25 cellular contexts compared by ENCODE assay signal in genomic region chr2:175734679-175735078, GRCh38.
A peak's percentile ranks its signal among the peaks of the same experiment; 100 is the strongest.
DNase-seq lines count a peak whose midpoint lies in the region; ATAC-seq and TF ChIP-seq lines count a peak whose summit lies in the region.
"Had no signal": no experiment of that assay in that cellular context is flagged by ENCODE, and none has a peak within 500 bp of the region (broad histone marks: within the 10 kb centered on the region; RNA-seq: fewer than 3 reads in every experiment).

No MANE protein-coding gene starts in this region.

- 61 to 77% (median 67%) methylated on average over 4 to 5 of the region's 5 CpGs for WGBS in heart left ventricle, 4 donors

- no peaks in the 10 kb centered on the region for H3K27me3 ChIP-seq in heart left ventricle
- H3K27me3 ChIP-seq in OCI-LY3 (ENCODE audit: low read depth, low read length), result no peaks in the 10 kb centered on the region
- H3K27me3 ChIP-seq: BLaER1 treated with 17β-estradiol and CSF1 and Interleukin-3, amounts not matched to agents 10 nM and 100 nM; upper lobe of right lung had no signal

- peak in 1 of 4 donors; percentile 20 for ATAC-seq in heart left ventricle
- no peak for ATAC-seq in Right ventricle myocardium inferior
- ATAC-seq: activated naive CD4-positive, alpha-beta T cell treated with anti-CD3 and anti-CD28 coated beads, Interleukin-2, amount 50 U/mL, for 72 hours; right cardiac atrium; upper lobe of right lung had no signal

- no peak overlapping the region for H3K4me3 Mint-ChIP-seq in activated CD4-positive, alpha-beta memory T cell treated with anti-CD3 and anti-CD28 coated beads for 36 hours
- H3K4me3 Mint-ChIP-seq: activated CD4-positive, alpha-beta T cell treated with anti-CD3 and anti-CD28 coated beads, Interleukin-2, amount 10 ng/mL, durations not matched to agents 7 days and 5 days; T-helper 1 cell treated with Interleukin-12 subunit alpha and Interleukin-12 subunit beta and Interleukin-4 antibody, amounts not matched to agents 30 μg/mL and 1 μg/mL, for 36 hours had no signal

- CTCF ChIA-PET in activated CD4-positive, alpha-beta memory T cell treated with anti-CD3 and anti-CD28 coated beads for 36 hours (lab: Charles Lee), result no interaction called here

- H2AFZ ChIP-seq in OCI-LY3 (ENCODE audit: low read depth, low read length), result peak overlapping the region; percentile 39; the same call in 1 of the 2 replicates

- H3K4me1 ChIP-seq in heart left ventricle, result no peaks in the 10 kb centered on the region
- peaks cover 6% of the 10 kb centered on the region; the same call in 1 of the 2 replicates for H3K4me1 ChIP-seq in OCI-LY3 (ENCODE audit: low read length)
- H3K4me1 ChIP-seq: BLaER1 treated with 17β-estradiol and CSF1 and Interleukin-3, amounts not matched to agents 10 nM and 100 nM; upper lobe of right lung had no signal

- H3K4me2 ChIP-seq in OCI-LY3 (ENCODE audit: low read length), result no peak overlapping the region
- H3K4me2 ChIP-seq: BLaER1 treated with 17β-estradiol and CSF1 and Interleukin-3, amounts not matched to agents 10 nM and 100 nM had no signal

- H3K4me3 ChIP-seq in heart left ventricle (no peak overlapping the region), OCI-LY3 (ENCODE audit: low read length) (no peak overlapping the region)
- H3K4me3 ChIP-seq: BLaER1 treated with 17β-estradiol and CSF1 and Interleukin-3, amounts not matched to agents 10 nM and 100 nM; upper lobe of right lung had no signal

- H3K79me2 ChIP-seq in OCI-LY3 (ENCODE audit: low read length), result no peaks in the 10 kb centered on the region

- H3K27ac Mint-ChIP-seq in activated CD4-positive, alpha-beta memory T cell treated with anti-CD3 and anti-CD28 coated beads for 36 hours, result no peak overlapping the region
- H3K27ac Mint-ChIP-seq: activated CD4-positive, alpha-beta T cell treated with anti-CD3 and anti-CD28 coated beads, Interleukin-2, amount 10 ng/mL, durations not matched to agents 7 days and 5 days; activated naive CD4-positive, alpha-beta T cell treated with anti-CD3 and anti-CD28 coated beads, Interleukin-2, amount 50 U/mL, for 72 hours; T-helper 1 cell treated with Interleukin-12 subunit alpha and Interleukin-12 subunit beta and Interleukin-4 antibody, amounts not matched to agents 30 μg/mL and 1 μg/mL, for 36 hours had no signal

- H3K4me1 Mint-ChIP-seq in activated CD4-positive, alpha-beta memory T cell treated with anti-CD3 and anti-CD28 coated beads for 36 hours (ENCODE audit: low read depth), result no peaks in the 10 kb centered on the region
- H3K4me1 Mint-ChIP-seq: activated CD4-positive, alpha-beta T cell treated with anti-CD3 and anti-CD28 coated beads, Interleukin-2, amount 10 ng/mL, durations not matched to agents 7 days and 5 days had no signal

- DNase-seq in heart left ventricle (peak in 3 of 5 donors; percentile 33 to 63 (median 36)), Right ventricle myocardium inferior (ENCODE audit: missing footprints) (no peak), NCI-H2107 (lab: John Stamatoyannopoulos, UW) (peak; percentile 25), DMS114 treated with DMSO at 0.1 percent for 48 hours (lab: John Stamatoyannopoulos, UW; ENCODE audit: unreplicated experiment) (no peak), NCI-H446 treated with DMSO at 0.1 percent for 48 hours (lab: John Stamatoyannopoulos, UW) (no peak)
- no peak for DNase-seq in activated CD4-positive, alpha-beta memory T cell treated with anti-CD3 and anti-CD28 coated beads for 36 hours
- DNase-seq in activated T-cell treated with anti-CD3 and anti-CD28 coated beads, Interleukin-2, amount 50 U/mL, for 1 hour, result no peak
- DNase-seq: activated CD4-positive, alpha-beta T cell treated with anti-CD3 and anti-CD28 coated beads, Interleukin-2, amount 10 ng/mL, durations not matched to agents 7 days and 5 days; aorta; central memory CD4-positive, alpha-beta T cell; dermis blood vessel endothelial cell; GOT3; Kasumi-1; kidney glomerular epithelial cell; NCI-H1092; NCI-H526; SIG-M5; stimulated activated CD4-positive, alpha-beta T cell treated with anti-CD3 and anti-CD28 coated beads, Interleukin-12 subunit alpha, Interleukin-12 subunit beta, amount 100 ng/mL, for 4 hours; stimulated activated CD8-positive, alpha-beta memory T cell treated with anti-CD3 and anti-CD28 coated beads, Interleukin-4, amount 100 ng/mL, for 48 hours; upper lobe of right lung had no signal

- POLR2A ChIA-PET in activated CD4-positive, alpha-beta memory T cell treated with anti-CD3 and anti-CD28 coated beads for 36 hours (lab: Charles Lee), result interaction anchor here (0.7 kb wide), 1 partner anchor 1615 kb away, joined by 3 read pairs; no protein-coding TSS in a partner anchor

- TF ChIP-seq CTCF in heart left ventricle (IDR thresholded peaks at IDR 0.05) (no peak), OCI-LY3 (IDR thresholded peaks at IDR 0.05; ENCODE audit: low read depth, low read length) (no peak)

- H3K27ac ChIP-seq in heart left ventricle (no peak overlapping the region), OCI-LY3 (ENCODE audit: low read length) (no peak overlapping the region)
- H3K27ac ChIP-seq: BLaER1 treated with 17β-estradiol and CSF1 and Interleukin-3, amounts not matched to agents 10 nM and 100 nM; upper lobe of right lung had no signal

- no peak overlapping the region for H3K9ac ChIP-seq in OCI-LY3 (ENCODE audit: low read length)
- H3K9ac ChIP-seq: BLaER1 treated with 17β-estradiol and CSF1 and Interleukin-3, amounts not matched to agents 10 nM and 100 nM had no signal

- intact Hi-C loops in heart left ventricle (cut with DNase I), result no loop called here
- intact Hi-C loops in Right ventricle myocardium inferior (cut with DNase I), result no loop called here
- intact Hi-C loops in activated CD4-positive, alpha-beta memory T cell treated with anti-CD3 and anti-CD28 coated beads for 36 hours (cut with micrococcal nuclease), result no loop called here

- peaks cover 6% of the 10 kb centered on the region for H3K27me3 Mint-ChIP-seq in activated CD4-positive, alpha-beta memory T cell treated with anti-CD3 and anti-CD28 coated beads for 36 hours
- H3K27me3 Mint-ChIP-seq: activated CD4-positive, alpha-beta T cell treated with anti-CD3 and anti-CD28 coated beads, Interleukin-2, amount 10 ng/mL, durations not matched to agents 7 days and 5 days had no signal

- peaks cover 0 to 5% (median 0%) of the 10 kb centered on the region in 12 donors for H3K9me3 ChIP-seq in heart left ventricle
- no peaks in the 10 kb centered on the region for H3K9me3 ChIP-seq in OCI-LY3 (ENCODE audit: insufficient read depth, low read length)
- H3K9me3 ChIP-seq: BLaER1 treated with 17β-estradiol and CSF1 and Interleukin-3, amounts not matched to agents 10 nM and 100 nM; upper lobe of right lung had no signal

- no peaks in the 10 kb centered on the region for H3K36me3 ChIP-seq in heart left ventricle
- H3K36me3 ChIP-seq in OCI-LY3 (replicated peaks; ENCODE audit: low read depth, low read length), result no peaks in the 10 kb centered on the region
- H3K36me3 ChIP-seq: BLaER1 treated with 17β-estradiol and CSF1 and Interleukin-3, amounts not matched to agents 10 nM and 100 nM; upper lobe of right lung had no signal

- H4K20me1 ChIP-seq in OCI-LY3 (ENCODE audit: insufficient read depth, low read length), result no peaks in the 10 kb centered on the region
- H4K20me1 ChIP-seq: BLaER1 treated with 17β-estradiol and CSF1 and Interleukin-3, amounts not matched to agents 10 nM and 100 nM had no signal

- no peaks in the 10 kb centered on the region for H3K9me3 Mint-ChIP-seq in activated CD4-positive, alpha-beta memory T cell treated with anti-CD3 and anti-CD28 coated beads for 36 hours
- H3K9me3 Mint-ChIP-seq: activated CD4-positive, alpha-beta T cell treated with anti-CD3 and anti-CD28 coated beads, Interleukin-2, amount 10 ng/mL, durations not matched to agents 7 days and 5 days; activated naive CD4-positive, alpha-beta T cell treated with anti-CD3 and anti-CD28 coated beads, Interleukin-2, amount 50 U/mL, for 72 hours; T-helper 1 cell treated with Interleukin-12 subunit alpha and Interleukin-12 subunit beta and Interleukin-4 antibody, amounts not matched to agents 30 μg/mL and 1 μg/mL, for 36 hours had no signal

- no peaks in the 10 kb centered on the region for H3K36me3 Mint-ChIP-seq in activated CD4-positive, alpha-beta memory T cell treated with anti-CD3 and anti-CD28 coated beads for 36 hours
- H3K36me3 Mint-ChIP-seq: activated naive CD4-positive, alpha-beta T cell treated with anti-CD3 and anti-CD28 coated beads, Interleukin-2, amount 50 U/mL, for 72 hours had no signal

- TF ChIP-seq POLR2A in heart left ventricle (IDR thresholded peaks at IDR 0.05), result no peak

Comparison
In these comparisons a context has a peak if more than half of its experiments do, and no peak if none do; other contexts are left out.
1. DNase-seq: peak in heart left ventricle (3 of 5) and NCI-H2107 (single experiment); none in Right ventricle myocardium inferior (single experiment), DMS114 treated with DMSO at 0.1 percent for 48 hours (single experiment), activated CD4-positive, alpha-beta memory T cell treated with anti-CD3 and anti-CD28 coated beads for 36 hours (single experiment), activated T-cell treated with anti-CD3 and anti-CD28 coated beads, Interleukin-2, amount 50 U/mL, for 1 hour (single experiment) and NCI-H446 treated with DMSO at 0.1 percent for 48 hours (single experiment).